Comparison of ENCODE assay signal across 16 cellular contexts in the genomic region with DNA sequence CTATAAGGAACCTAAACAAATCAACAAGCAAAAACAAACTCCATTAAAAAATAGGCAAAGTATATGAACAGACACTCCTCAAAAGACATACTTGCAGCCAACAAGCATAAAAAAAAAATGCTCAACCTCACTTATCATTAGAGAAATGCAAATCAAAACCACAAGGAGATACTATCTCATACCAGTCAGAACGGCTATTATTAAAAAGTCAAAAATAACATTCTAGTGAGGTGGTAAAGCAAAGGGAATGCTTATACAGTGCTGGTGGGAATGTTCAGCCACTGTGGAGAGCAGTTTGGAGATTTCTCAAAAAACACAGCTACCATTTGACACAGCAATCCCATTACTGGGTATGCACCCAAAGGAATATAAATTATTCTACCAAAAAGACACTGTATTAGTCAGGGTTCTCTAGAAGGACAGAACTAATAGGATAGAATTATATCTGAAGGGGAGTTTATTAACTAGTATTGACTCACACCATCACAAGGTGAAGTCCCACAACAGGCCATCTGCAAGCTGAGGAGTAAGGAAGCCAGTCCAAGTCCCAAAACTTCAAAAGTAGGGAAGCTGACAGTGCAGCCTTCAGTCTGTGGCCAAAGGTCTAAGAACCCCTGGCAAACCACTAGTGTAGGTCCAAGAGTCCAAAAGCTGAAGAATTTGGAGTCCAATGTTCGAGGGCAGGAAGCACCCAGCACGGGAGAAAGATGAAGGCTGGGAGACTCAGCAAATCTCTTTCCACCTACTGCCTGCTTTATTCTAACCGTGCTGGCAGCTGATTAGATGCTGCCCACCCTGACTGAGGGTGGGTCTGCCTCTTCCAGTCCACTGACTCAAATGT.
DNase-seq lines count a peak whose midpoint lies in the region; ATAC-seq lines count a peak whose summit lies in the region.
"Had no signal": no experiment of that assay in that cellular context is flagged by ENCODE, and none has a peak within 500 bp of the region (broad histone marks: within the 10 kb centered on the region; RNA-seq: fewer than 3 reads in every experiment).

No MANE protein-coding gene starts in this region.

- no peak overlapping the region for H3K9ac ChIP-seq in trophoblast cell (ENCODE audit: low read length)

- no peak overlapping the region for H3K23ac ChIP-seq in trophoblast cell (ENCODE audit: low read length)

- no CpG with 5 or more reads among the region's 4 CpGs for WGBS in trophoblast cell (ENCODE audit: extremely low coverage, insufficient coverage, insufficient read length)

- peak overlapping the region; percentile 53 for H3K4me3 Mint-ChIP-seq in T-helper 2 cell treated with Interferon-gamma antibody and Interleukin-4, amounts not matched to agents 5 μg/mL and 100 μg/mL, for 36 hours
- H3K4me3 Mint-ChIP-seq: activated CD4-positive, alpha-beta T cell treated with anti-CD3 and anti-CD28 coated beads for 36 hours; CD8-positive, alpha-beta T cell; endodermal cell; nephron had no signal

- H3K4me1 ChIP-seq in trophoblast cell (ENCODE audit: control insufficient read depth in 1 of 2, insufficient read depth in 2 of 2, low read length in 2 of 2): peaks cover 3 to 5% of the 10 kb centered on the region in 2 experiments
- H3K4me1 ChIP-seq: right lobe of liver had no signal

- H3K9me3 ChIP-seq in trophoblast cell (ENCODE audit: insufficient read depth, low read depth, low read length): no peaks in the 10 kb centered on the region
- H3K9me3 ChIP-seq: right lobe of liver had no signal

- H3K4ac ChIP-seq in trophoblast cell (ENCODE audit: low read depth, low read length): no peak overlapping the region

- peaks cover 33% of the 10 kb centered on the region for H3K4me1 Mint-ChIP-seq in T-helper 2 cell treated with Interferon-gamma antibody and Interleukin-4, amounts not matched to agents 5 μg/mL and 100 μg/mL, for 36 hours (ENCODE audit: low read depth)
- H3K4me1 Mint-ChIP-seq: nephron had no signal

- no peak overlapping the region for H3K14ac ChIP-seq in trophoblast cell (ENCODE audit: low read length)

- H2BK12ac ChIP-seq in trophoblast cell (ENCODE audit: low read length): no peak overlapping the region

- H3K27ac ChIP-seq in trophoblast cell (ENCODE audit: low read depth, low read length): no peak overlapping the region
- H3K27ac ChIP-seq: right lobe of liver had no signal

- H3K27ac Mint-ChIP-seq in T-helper 2 cell treated with Interferon-gamma antibody and Interleukin-4, amounts not matched to agents 5 μg/mL and 100 μg/mL, for 36 hours: no peak overlapping the region
- H3K27ac Mint-ChIP-seq: activated CD4-positive, alpha-beta T cell treated with anti-CD3 and anti-CD28 coated beads for 36 hours; CD8-positive, alpha-beta T cell; endodermal cell; nephron had no signal

- no peak overlapping the region for H2AK5ac ChIP-seq in trophoblast cell (ENCODE audit: low read length)

- H3K79me1 ChIP-seq in trophoblast cell (ENCODE audit: low read length): no peaks in the 10 kb centered on the region

- peaks cover 16% of the 10 kb centered on the region for H3K27me3 Mint-ChIP-seq in T-helper 2 cell treated with Interferon-gamma antibody and Interleukin-4, amounts not matched to agents 5 μg/mL and 100 μg/mL, for 36 hours (ENCODE audit: low read depth)

- H4K8ac ChIP-seq in trophoblast cell (ENCODE audit: low read depth, low read length): no peak overlapping the region

- H3K36me3 ChIP-seq in trophoblast cell (ENCODE audit: control insufficient read depth in 1 of 2, insufficient read depth in 2 of 2, low read length in 2 of 2): no peaks in the 10 kb centered on the region
- H3K36me3 ChIP-seq: right lobe of liver had no signal

- no peaks in the 10 kb centered on the region for H3K79me2 ChIP-seq in trophoblast cell (ENCODE audit: control insufficient read depth, insufficient read depth, low read length, poor library complexity)

- H3K18ac ChIP-seq in trophoblast cell (ENCODE audit: low read length): no peak overlapping the region

- H4K91ac ChIP-seq in trophoblast cell (ENCODE audit: low read depth, low read length): no peak overlapping the region

- no peak overlapping the region for H3K4me3 ChIP-seq in trophoblast cell (ENCODE audit: low read depth, low read length)
- H3K4me3 ChIP-seq: right lobe of liver had no signal

- H2BK120ac ChIP-seq in trophoblast cell (ENCODE audit: insufficient read depth, low read length, poor library complexity): no peak overlapping the region

- no peak overlapping the region for H3K4me2 ChIP-seq in trophoblast cell (ENCODE audit: low read length)

- H2AFZ ChIP-seq in trophoblast cell (ENCODE audit: insufficient read depth, low read length, poor library complexity): no peak overlapping the region

- H2BK5ac ChIP-seq in trophoblast cell (ENCODE audit: low read depth, low read length, poor library complexity): no peak overlapping the region

- no peaks in the 10 kb centered on the region for H3K36me3 Mint-ChIP-seq in T-helper 2 cell treated with Interferon-gamma antibody and Interleukin-4, amounts not matched to agents 5 μg/mL and 100 μg/mL, for 36 hours (ENCODE audit: low read depth)
- H3K36me3 Mint-ChIP-seq: CD8-positive, alpha-beta T cell had no signal

- no peak for DNase-seq in T-helper 2 cell treated with Interferon-gamma antibody and Interleukin-4, amounts not matched to agents 5 μg/mL and 100 μg/mL, for 36 hours (ENCODE audit: low spot score)
- DNase-seq in trophoblast cell (peak; percentile 22 to 75), NCI-H774 (lab: John Stamatoyannopoulos, UW) (no peak)
- DNase-seq in stimulated activated CD4-positive, alpha-beta T cell treated with anti-CD3 and anti-CD28 coated beads, Interleukin-1b, Interleukin-23, amount 100 ng/mL, for 48 hours: no peak
- DNase-seq in stimulated activated CD4-positive, alpha-beta T cell treated with anti-CD3 and anti-CD28 coated beads, Interleukin-15, amount 100 ng/mL, for 24 hours: no peak
- DNase-seq: activated CD4-positive, alpha-beta T cell treated with anti-CD3 and anti-CD28 coated beads for 36 hours; CD8-positive, alpha-beta T cell; endodermal cell; GOT3; NCI-H1105 treated with DMSO at 0.1 percent for 48 hours; right lobe of liver; stimulated activated naive CD8-positive, alpha-beta T cell treated with anti-CD3 and anti-CD28 coated beads, Interleukin-15, Interleukin-2, amounts not matched to agents 100 U/mL and 50 U/mL, for 24 hours had no signal

- no peaks in the 10 kb centered on the region for H3K27me3 ChIP-seq in trophoblast cell (ENCODE audit: insufficient read depth, low read length)
- H3K27me3 ChIP-seq: right lobe of liver had no signal

- ATAC-seq in GM18520 (IDR thresholded peaks at IDR 0.05; ENCODE audit: unreplicated experiment) (peak; percentile 56), HG02759 (IDR thresholded peaks at IDR 0.05; ENCODE audit: unreplicated experiment) (peak; percentile 77)
- ATAC-seq: activated CD4-positive, alpha-beta T cell treated with anti-CD3 and anti-CD28 coated beads for 36 hours; CD8-positive, alpha-beta T cell; Panc1; right lobe of liver; stimulated activated naive CD8-positive, alpha-beta T cell treated with anti-CD3 and anti-CD28 coated beads, Interleukin-15, Interleukin-2, amounts not matched to agents 100 U/mL and 50 U/mL, for 24 hours had no signal

- no peak overlapping the region for H4K12ac ChIP-seq in trophoblast cell (ENCODE audit: low read depth, low read length)

- H3K9me3 Mint-ChIP-seq in T-helper 2 cell treated with Interferon-gamma antibody and Interleukin-4, amounts not matched to agents 5 μg/mL and 100 μg/mL, for 36 hours: peaks cover 5% of the 10 kb centered on the region
- H3K9me3 Mint-ChIP-seq: CD8-positive, alpha-beta T cell; endodermal cell; nephron had no signal

Comparison
In these comparisons a context has a peak if more than half of its experiments do, and no peak if none do; other contexts are left out.
1. DNase-seq: peak in trophoblast cell (2 of 2); none in T-helper 2 cell treated with Interferon-gamma antibody and Interleukin-4, amounts not matched to agents 5 μg/mL and 100 μg/mL, for 36 hours (single experiment), NCI-H774 (single experiment), stimulated activated CD4-positive, alpha-beta T cell treated with anti-CD3 and anti-CD28 coated beads, Interleukin-1b, Interleukin-23, amount 100 ng/mL, for 48 hours (single experiment) and stimulated activated CD4-positive, alpha-beta T cell treated with anti-CD3 and anti-CD28 coated beads, Interleukin-15, amount 100 ng/mL, for 24 hours (single experiment).